In the genomic region with DNA sequence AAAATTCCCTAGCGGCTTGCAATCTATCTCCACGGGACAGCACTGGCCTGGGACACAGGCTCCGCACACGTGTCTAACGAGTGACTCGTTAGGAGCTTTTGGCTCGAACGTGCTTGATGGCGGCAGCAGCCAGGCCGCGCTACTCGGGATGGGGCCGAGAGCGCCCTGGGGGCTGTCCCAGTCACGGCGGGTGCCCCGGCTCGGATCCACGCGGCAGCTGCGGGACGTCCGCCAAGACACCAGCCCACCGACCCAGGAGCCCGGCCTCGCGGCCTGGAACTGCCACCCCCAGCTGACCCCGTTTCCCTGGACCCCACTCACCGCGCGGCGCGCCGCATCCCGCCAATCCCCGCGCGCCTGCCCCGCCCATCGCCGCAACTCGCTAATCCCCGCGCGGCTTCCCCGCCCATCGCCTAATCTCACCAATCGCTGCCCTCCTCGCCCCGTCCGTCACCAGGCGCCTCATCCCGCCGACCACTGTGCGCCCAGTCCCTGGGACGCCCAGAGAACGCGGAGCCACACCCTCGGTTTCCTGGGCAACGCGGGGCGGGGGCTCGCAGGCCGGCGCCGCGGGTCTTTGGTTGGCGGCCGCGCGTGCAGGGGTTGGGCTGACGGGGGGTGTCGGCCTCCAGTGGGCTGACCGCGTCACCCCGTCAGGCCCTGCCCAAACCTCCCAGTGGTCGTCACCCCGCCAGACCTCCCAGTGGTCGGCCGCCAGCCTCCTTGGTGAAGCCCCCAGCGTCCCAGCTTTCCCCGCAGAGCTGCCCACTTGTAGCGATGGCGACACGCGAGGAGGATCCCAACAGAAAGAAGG, we compare ENCODE assay signal across 8 cellular contexts. TPM values are rescaled to one million over a fixed set of nuclear protein-coding genes. Genes with fewer than 3 reads are reported as not detected.
DNase-seq lines count a peak whose midpoint lies in the region; TF ChIP-seq lines count a peak whose summit lies in the region.

A gene (minus strand): TSS at position 359 of the 814 bp plus-strand sequence. CDS start 1,495 bp downstream, outside the sequence.

- H3K79me2 ChIP-seq in H9 (ENCODE audit: insufficient read depth, low read length): no peaks in the 10 kb centered on the region; the same call in 1 of the 2 replicates

- H2AFZ ChIP-seq in H9 (ENCODE audit: low read length): no peak within 1 kb of the TSS

- TF ChIP-seq CTCF in H9 (conservative IDR thresholded peaks at IDR 0.05): no peak
- no peak for TF ChIP-seq CTCF in fibroblast of villous mesenchyme (IDR thresholded peaks at IDR 0.05; ENCODE audit: insufficient read depth, low read depth, low read length)
- no peak for TF ChIP-seq CTCF in neural crest cell (conservative IDR thresholded peaks at IDR 0.05)

- H3K27me3 Mint-ChIP-seq in H9 (ENCODE audit: low read depth) (peaks cover 34% of the 10 kb centered on the region), neural crest cell (ENCODE audit: low read depth) (no peaks in the 10 kb centered on the region)

- H3K9ac ChIP-seq in ES-I3 (ENCODE audit: low read depth, low read length) (peak within 1 kb of the TSS; percentile 85), H9 (ENCODE audit: extremely low read depth, insufficient read length, low read length) (peak within 1 kb of the TSS; percentile 81), stomach smooth muscle (ENCODE audit: low read length in 2 of 2) (peak within 1 kb of the TSS; percentile 82 to 87)

- H3K23ac ChIP-seq in H9 (ENCODE audit: insufficient read length, low read depth, low read length): no peak within 1 kb of the TSS

- H3K23me2 ChIP-seq in H9 (ENCODE audit: insufficient read length, low read depth, low read length, poor library complexity, severe bottlenecking): peaks cover 11% of the 10 kb centered on the region

- H3K27me3 ChIP-seq in H9 (ENCODE audit: insufficient read depth, low read length) (no peaks in the 10 kb centered on the region), MG63 (no peaks in the 10 kb centered on the region), stomach smooth muscle (ENCODE audit: control insufficient read depth in 1 of 2, insufficient read depth in 2 of 2, low read length in 2 of 2) (no peaks in the 10 kb centered on the region)

- no peak within 1 kb of the TSS for H4K5ac ChIP-seq in H9 (ENCODE audit: insufficient read length, low read depth, low read length)

- no peak within 1 kb of the TSS for H3K56ac ChIP-seq in H9 (ENCODE audit: insufficient read length, low read depth, low read length)

- peak within 1 kb of the TSS in 1 of 3 experiments; percentile 49; a peak in 2 of 7 replicates for H3K27ac Mint-ChIP-seq in H9
- H3K27ac Mint-ChIP-seq in neural crest cell (ENCODE audit: unreplicated experiment): peak within 1 kb of the TSS; percentile 85

- H4K91ac ChIP-seq in H9 (ENCODE audit: insufficient read length, low read depth, low read length): no peak within 1 kb of the TSS

- peak within 1 kb of the TSS; percentile 70 to 86 for H3K4me3 Mint-ChIP-seq in H9
- H3K4me3 Mint-ChIP-seq in neural crest cell: peak within 1 kb of the TSS; percentile 93

- peaks cover 2% of the 10 kb centered on the region for H3K79me1 ChIP-seq in H9 (ENCODE audit: insufficient read depth, low read depth, low read length, poor library complexity, severe bottlenecking)

- no peaks in the 10 kb centered on the region for H3K4me1 ChIP-seq in ES-I3 (ENCODE audit: insufficient read depth, low read length)
- no peaks in the 10 kb centered on the region for H3K4me1 ChIP-seq in H9 (ENCODE audit: insufficient read depth, low read length)
- H3K4me1 ChIP-seq in stomach smooth muscle (ENCODE audit: control insufficient read depth, insufficient read depth, low read length): peaks cover 21% of the 10 kb centered on the region

- no peak within 1 kb of the TSS for H3K4ac ChIP-seq in H9 (ENCODE audit: low read depth, low read length)

- H3K9me3 ChIP-seq in ES-I3 (ENCODE audit: control insufficient read depth, insufficient read depth, low read length): no peaks in the 10 kb centered on the region
- no peaks in the 10 kb centered on the region for H3K9me3 ChIP-seq in H9 (ENCODE audit: control insufficient read depth, low read depth, low read length)
- no peaks in the 10 kb centered on the region for H3K9me3 ChIP-seq in MG63
- peaks cover 0 to 4% of the 10 kb centered on the region in 2 donors for H3K9me3 ChIP-seq in stomach smooth muscle (ENCODE audit: control insufficient read depth in 2 of 2, low read length in 2 of 2)

- H3K27ac ChIP-seq in H9 (ENCODE audit: insufficient read length, low read depth, low read length) (no peak within 1 kb of the TSS), stomach smooth muscle (ENCODE audit: low read length) (peak within 1 kb of the TSS; percentile 83)

- H4K20me1 ChIP-seq in H9 (ENCODE audit: control insufficient read depth, insufficient read depth, insufficient read length): no peaks in the 10 kb centered on the region

- no peak within 1 kb of the TSS for H2AK5ac ChIP-seq in H9 (ENCODE audit: insufficient read length, low read length)

- H3K9me3 Mint-ChIP-seq in H9: peaks cover 8 to 9% of the 10 kb centered on the region in 2 experiments
- peaks cover 11% of the 10 kb centered on the region for H3K9me3 Mint-ChIP-seq in neural crest cell

- H2BK15ac ChIP-seq in H9 (ENCODE audit: low read depth, low read length): no peak within 1 kb of the TSS

- peak within 1 kb of the TSS; percentile 83; the same call in 1 of the 2 replicates for H3K14ac ChIP-seq in H9 (ENCODE audit: insufficient read depth, low read length)

- H3K36me3 Mint-ChIP-seq in H9 (ENCODE audit: insufficient read depth in 1 of 3, low read depth in 3 of 3) (peaks cover 20 to 43% (median 33%) of the 10 kb centered on the region in 3 experiments), neural crest cell (ENCODE audit: low read depth) (peaks cover 10% of the 10 kb centered on the region)

- no peak within 1 kb of the TSS for H2BK20ac ChIP-seq in H9 (ENCODE audit: low read depth, low read length, poor library complexity, severe bottlenecking)

- no peak within 1 kb of the TSS for H2BK5ac ChIP-seq in H9 (ENCODE audit: insufficient read length, low read length)

- peaks cover 8% of the 10 kb centered on the region; the same call in 1 of the 2 replicates for H3K36me3 ChIP-seq in ES-I3 (ENCODE audit: insufficient read depth, low read length)
- H3K36me3 ChIP-seq in MG63: peaks cover 31% of the 10 kb centered on the region
- peaks cover 13 to 16% of the 10 kb centered on the region in 2 donors for H3K36me3 ChIP-seq in stomach smooth muscle (ENCODE audit: control insufficient read depth in 2 of 2, insufficient read depth in 2 of 2, low read length in 2 of 2)

- WGBS in H9 (ENCODE audit: extremely low coverage, insufficient read length, low lambda C conversion rate): no CpG with 5 or more reads among the region's 86 CpGs

- H2BK120ac ChIP-seq in H9 (ENCODE audit: low read depth, low read length, poor library complexity, severe bottlenecking): no peak within 1 kb of the TSS

- no peak within 1 kb of the TSS for H3T11ph ChIP-seq in H9 (ENCODE audit: low read length)

- peaks cover 10 to 12% of the 10 kb centered on the region in 2 experiments for H3K4me1 Mint-ChIP-seq in H9
- H3K4me1 Mint-ChIP-seq in neural crest cell: peaks cover 40% of the 10 kb centered on the region

- H3K4me3 ChIP-seq in MG63: peak within 1 kb of the TSS; percentile 71
- H3K4me3 ChIP-seq in fibroblast of villous mesenchyme (ENCODE audit: low read depth, low read length): peak within 1 kb of the TSS; percentile 78
- H3K4me3 ChIP-seq in stomach smooth muscle (ENCODE audit: low read length in 2 of 2): peak within 1 kb of the TSS; percentile 85 to 94

- H3K18ac ChIP-seq in H9 (ENCODE audit: insufficient read length, low read depth, low read length): peak within 1 kb of the TSS; percentile 85

- no peak within 1 kb of the TSS for H2BK12ac ChIP-seq in H9 (ENCODE audit: insufficient read length, low read depth, low read length)

- peak within 1 kb of the TSS; percentile 99 for H3K4me2 ChIP-seq in H9 (ENCODE audit: insufficient read depth, insufficient read length, low read length)

- DNase-seq in H9 (peak; percentile 97), MG63 (peak; percentile 99), SHP77 treated with DMSO at 0.1 percent for 48 hours (lab: John Stamatoyannopoulos, UW) (peak; percentile 95), activated gamma-delta T cell treated with Interleukin-2 at 50 U/mL for 16 hours (peak; percentile 97), fibroblast of villous mesenchyme (ENCODE audit: low read depth) (peak; percentile 96), neural crest cell (ENCODE audit: low read depth, low spot score) (peak; percentile 97)

- H4K8ac ChIP-seq in H9 (replicated peaks; ENCODE audit: insufficient read length, low read depth, low read length): no peak within 1 kb of the TSS

RNA-seq across cellular contexts. Expression of the gene that starts here (rescaled TPM):
- 126 and 131 TPM in 2 replicates for total RNA-seq in H9 (2021)
- total RNA-seq in MG63 (2014; rRNA removed; shearing (Covaris generic); ENCODE audit: low replicate concordance): 146 and 186 TPM in 2 replicates
- total RNA-seq in fibroblast of villous mesenchyme: 95.7 and 101 TPM in 2 replicates
- 159 and 167 TPM in 2 replicates for total RNA-seq in neural crest cell
